Comparison of ENCODE assay signal across 6 cellular contexts in genomic region chr1:184933944-184934343, GRCh38.
"Had no signal": no experiment of that assay in that cellular context is flagged by ENCODE, and none has a peak within 500 bp of the region (broad histone marks: within the 10 kb centered on the region; RNA-seq: fewer than 3 reads in every experiment).

No MANE protein-coding gene starts in this region.

- FAIRE-seq: G401.6, GM12878, GM12891, GM18507, GM19239 had no signal

- DNase-seq: GF-D8 had no signal

- ATAC-seq: GM12878 had no signal

- H3K4me3 ChIP-seq: GM12878 had no signal
